8 cellular contexts compared by ENCODE assay signal in the genomic region with DNA sequence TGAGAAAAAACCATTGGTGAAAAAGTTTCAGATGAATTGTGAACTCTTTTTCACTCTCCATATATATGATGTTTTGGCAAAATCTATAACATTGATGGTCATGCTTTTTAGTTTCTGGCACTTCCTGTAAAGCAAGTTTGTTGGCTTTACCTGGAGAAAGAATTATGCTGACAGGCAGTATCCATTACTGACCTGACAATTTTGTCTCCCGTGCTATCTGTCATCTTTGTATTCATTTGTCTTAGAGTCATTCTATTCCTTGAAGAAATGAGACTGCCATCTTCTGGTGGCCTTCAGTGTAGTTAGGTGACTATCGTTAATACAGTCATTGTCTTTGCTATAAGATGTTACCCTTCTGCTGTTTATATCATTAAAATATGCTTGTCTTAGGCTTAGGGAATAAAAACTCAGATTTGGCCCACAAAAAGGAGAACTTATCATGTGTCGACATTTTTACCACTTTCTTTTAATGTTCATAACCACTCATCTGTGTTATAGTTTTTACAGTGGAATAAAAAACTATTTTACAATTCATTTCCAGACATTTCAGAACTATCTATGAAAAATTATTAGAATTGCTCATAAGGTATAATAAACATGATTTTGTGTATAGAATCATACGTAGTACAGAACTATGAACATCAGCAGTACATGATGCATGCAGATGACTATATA.
DNase-seq lines count a peak whose midpoint lies in the region; FAIRE-seq and TF ChIP-seq lines count a peak whose summit lies in the region.

No MANE protein-coding gene starts in this region.

- no peaks in the 10 kb centered on the region for H3K36me3 ChIP-seq in adipocyte (ENCODE audit: control insufficient read depth, insufficient read depth, low read length, severe bottlenecking)

- peak; percentile 11 for DNase-seq in stimulated activated CD4-positive, alpha-beta T cell treated with anti-CD3 and anti-CD28 coated beads, Interleukin-15, amount 100 ng/mL, for 24 hours
- no peak for DNase-seq in stimulated activated CD4-positive, alpha-beta T cell treated with anti-CD3 and anti-CD28 coated beads, Interleukin-2, amount 100 ng/mL, for 48 hours
- DNase-seq in HFF-Myc (ENCODE audit: extremely low read depth, low read depth) = no peak
- peak; percentile 14 for DNase-seq in NCI-H1417 treated with DMSO at 0.1 percent for 48 hours (lab: John Stamatoyannopoulos, UW)
- DNase-seq in adipocyte (ENCODE audit: low read depth) = peak; percentile 50
- DNase-seq in NCI-H345 (lab: John Stamatoyannopoulos, UW) = no peak
- DNase-seq in T-helper 2 cell treated with Interferon-gamma antibody and Interleukin-4, amounts not matched to agents 5 μg/mL and 100 μg/mL, for 36 hours (ENCODE audit: low spot score) = no peak

- H3K27me3 ChIP-seq in adipocyte (replicated peaks; ENCODE audit: control insufficient read depth, insufficient read depth, low read length) = no peaks in the 10 kb centered on the region

- H3K4me3 ChIP-seq in HFF-Myc (replicated peaks; ENCODE audit: low read depth, low read length) (no peak overlapping the region), adipocyte (ENCODE audit: low read length) (no peak overlapping the region)

- peaks cover 12% of the 10 kb centered on the region for H3K4me1 ChIP-seq in adipocyte (ENCODE audit: control insufficient read depth, insufficient read depth, low read length)

- H3K9ac ChIP-seq in adipocyte (ENCODE audit: low read length) = no peak overlapping the region

- H3K9me3 ChIP-seq in adipocyte (ENCODE audit: control insufficient read depth, low read length) = no peaks in the 10 kb centered on the region

- FAIRE-seq in islet of Langerhans (lab: Jason Lieb, UNC) = peak; percentile 90

- peaks cover 30% of the 10 kb centered on the region for H3K27me3 Mint-ChIP-seq in T-helper 2 cell treated with Interferon-gamma antibody and Interleukin-4, amounts not matched to agents 5 μg/mL and 100 μg/mL, for 36 hours (ENCODE audit: low read depth)

- TF ChIP-seq CTCF in HFF-Myc (IDR thresholded peaks at IDR 0.05; ENCODE audit: low read depth, low read length, missing control alignments) = peak; percentile 38

- H3K4me3 Mint-ChIP-seq in T-helper 2 cell treated with Interferon-gamma antibody and Interleukin-4, amounts not matched to agents 5 μg/mL and 100 μg/mL, for 36 hours = no peak overlapping the region

- H3K36me3 Mint-ChIP-seq in T-helper 2 cell treated with Interferon-gamma antibody and Interleukin-4, amounts not matched to agents 5 μg/mL and 100 μg/mL, for 36 hours (ENCODE audit: low read depth) = no peaks in the 10 kb centered on the region

- no peak overlapping the region for H3K27ac Mint-ChIP-seq in T-helper 2 cell treated with Interferon-gamma antibody and Interleukin-4, amounts not matched to agents 5 μg/mL and 100 μg/mL, for 36 hours

- no peaks in the 10 kb centered on the region for H3K9me3 Mint-ChIP-seq in T-helper 2 cell treated with Interferon-gamma antibody and Interleukin-4, amounts not matched to agents 5 μg/mL and 100 μg/mL, for 36 hours

- H3K4me1 Mint-ChIP-seq in T-helper 2 cell treated with Interferon-gamma antibody and Interleukin-4, amounts not matched to agents 5 μg/mL and 100 μg/mL, for 36 hours (ENCODE audit: low read depth) = peaks cover 2% of the 10 kb centered on the region

Comparison
In these comparisons a context has a peak if more than half of its experiments do, and no peak if none do; other contexts are left out.
1. DNase-seq: peak in stimulated activated CD4-positive, alpha-beta T cell treated with anti-CD3 and anti-CD28 coated beads, Interleukin-15, amount 100 ng/mL, for 24 hours (single experiment), NCI-H1417 treated with DMSO at 0.1 percent for 48 hours (single experiment) and adipocyte (single experiment); none in stimulated activated CD4-positive, alpha-beta T cell treated with anti-CD3 and anti-CD28 coated beads, Interleukin-2, amount 100 ng/mL, for 48 hours (0 of 2), HFF-Myc (single experiment), NCI-H345 (single experiment) and T-helper 2 cell treated with Interferon-gamma antibody and Interleukin-4, amounts not matched to agents 5 μg/mL and 100 μg/mL, for 36 hours (single experiment).